Comparison of ENCODE assay signal across 9 cellular contexts in genomic region chr21:45309069-45309521, GRCh38. TPM values are rescaled to one million over a fixed set of nuclear protein-coding genes. Genes with fewer than 3 reads are reported as not detected.
A peak's percentile ranks its signal among the peaks of the same experiment; 100 is the strongest.
DNase-seq lines count a peak whose midpoint lies in the region; ATAC-seq, FAIRE-seq and TF ChIP-seq lines count a peak whose summit lies in the region.
"Had no signal": no experiment of that assay in that cellular context is flagged by ENCODE, and none has a peak within 500 bp of the region (broad histone marks: within the 10 kb centered on the region; RNA-seq: fewer than 3 reads in every experiment).

No MANE protein-coding gene starts in this region.

- no peaks in the 10 kb centered on the region for H3K79me2 ChIP-seq in ACC112 (ENCODE audit: control insufficient read depth, insufficient read depth, low read length, unreplicated experiment)

- FAIRE-seq in bronchial epithelial cell (lab: Jason Lieb, UNC), result no peak
- FAIRE-seq: endometrium had no signal

- H3K36me3 ChIP-seq in ACC112 (ENCODE audit: insufficient read depth, low read length), result no peaks in the 10 kb centered on the region
- no peaks in the 10 kb centered on the region for H3K36me3 ChIP-seq in H7 (replicated peaks; ENCODE audit: control insufficient read depth, insufficient read depth, low read length)
- no peaks in the 10 kb centered on the region for H3K36me3 ChIP-seq in bronchial epithelial cell (ENCODE audit: control insufficient read depth, insufficient read depth, low read length)

- no peaks in the 10 kb centered on the region for H3K27me3 ChIP-seq in ACC112 (ENCODE audit: insufficient read depth, low read length)
- H3K27me3 ChIP-seq in H7 (ENCODE audit: control insufficient read depth, insufficient read depth, low read length), result no peaks in the 10 kb centered on the region
- no peaks in the 10 kb centered on the region for H3K27me3 ChIP-seq in bronchial epithelial cell (ENCODE audit: control insufficient read depth, insufficient read depth, low read length)

- peaks cover 35% of the 10 kb centered on the region for H3K4me1 ChIP-seq in ACC112 (ENCODE audit: control insufficient read depth, insufficient read depth, low read length, unreplicated experiment)

- ATAC-seq in SK-N-SH treated with all-trans-retinoic acid at 6 μM for 48 hours, result peak; percentile 94
- no peak for ATAC-seq in GM18519 (IDR thresholded peaks at IDR 0.05; ENCODE audit: low FRiP score, unreplicated experiment)

- peak overlapping the region; percentile 72 for H2AFZ ChIP-seq in ACC112 (ENCODE audit: low read length, unreplicated experiment)

- H3K4me3 ChIP-seq in ACC112 (ENCODE audit: low read depth, low read length) (no peak overlapping the region), H7 (ENCODE audit: insufficient read depth, low read depth, low read length) (no peak overlapping the region), bronchial epithelial cell (ENCODE audit: low read depth, low read length) (no peak overlapping the region)

- H3K27ac ChIP-seq in ACC112 (ENCODE audit: low read depth, low read length), result peak overlapping the region; percentile 93

- TF ChIP-seq CTCF in bronchial epithelial cell (IDR thresholded peaks at IDR 0.05; ENCODE audit: insufficient read depth, low read length, severe bottlenecking), result peak; percentile 74

- DNase-seq in H7 (peak; percentile 95), bronchial epithelial cell (ENCODE audit: low read depth) (no peak), kidney tubule cell (ENCODE audit: low spot score) (peak; percentile 66), HPDE6-E6E7 (ENCODE audit: extremely low spot score) (no peak)
- DNase-seq in stimulated activated CD4-positive, alpha-beta T cell treated with anti-CD3 and anti-CD28 coated beads, TNF-alpha, amount 100 ng/mL, for 48 hours (ENCODE audit: low read depth in 3 of 3), result peak in 2 of 3 donors; percentile 18 to 43

TF ChIP-seq in SK-N-SH treated with all-trans-retinoic acid at 6 μM for 48 hours, 23 proteins besides CTCF, POLR2A, EP300 and RAD21:
- no peak for TF ChIP-seq ZFP30 (CRISPR knock-in tag; IDR thresholded peaks at IDR 0.05)
- TF ChIP-seq ZNF8 (CRISPR knock-in tag; IDR thresholded peaks at IDR 0.05), result no peak
- TF ChIP-seq CSRNP3 (CRISPR knock-in tag; IDR thresholded peaks at IDR 0.05), result no peak
- TF ChIP-seq ISL1 (CRISPR knock-in tag; IDR thresholded peaks at IDR 0.05), result no peak
- no peak for TF ChIP-seq CSDC2 (CRISPR knock-in tag; IDR thresholded peaks at IDR 0.05)
- no peak for TF ChIP-seq ESRRG (CRISPR knock-in tag; IDR thresholded peaks at IDR 0.05)

RNA-seq across cellular contexts. Expression of gene POFUT2, which starts 21.4 kb away (rescaled TPM):
- total RNA-seq in H7 (2014; rRNA removed; shearing (Covaris generic)), result 25.4 and 26.9 TPM in 2 replicates
- total RNA-seq in bronchial epithelial cell, result 8.6 and 9.0 TPM in 2 replicates

Comparison
In these comparisons a context has a peak if more than half of its experiments do, and no peak if none do; other contexts are left out.
1. DNase-seq: peak in H7 (single experiment), kidney tubule cell (single experiment) and stimulated activated CD4-positive, alpha-beta T cell treated with anti-CD3 and anti-CD28 coated beads, TNF-alpha, amount 100 ng/mL, for 48 hours (2 of 3); none in bronchial epithelial cell (single experiment) and HPDE6-E6E7 (single experiment).